8 cellular contexts compared by ENCODE assay signal in genomic region chr5:172772112-172772906, GRCh38. TPM values are rescaled to one million over a fixed set of nuclear protein-coding genes. Genes with fewer than 3 reads are reported as not detected.
A peak's percentile ranks its signal among the peaks of the same experiment; 100 is the strongest.
DNase-seq lines count a peak whose midpoint lies in the region; ATAC-seq and TF ChIP-seq lines count a peak whose summit lies in the region.

No MANE protein-coding gene starts in this region.

- peak; percentile 70 to 82 (median 74) for TF ChIP-seq CTCF in uterus (IDR thresholded peaks at IDR 0.05)

- TF ChIP-seq POLR2A in uterus (IDR thresholded peaks at IDR 0.05): peak; percentile 18 to 72

- DNase-seq in DMS 273 treated with DMSO at 0.1 percent for 48 hours (lab: John Stamatoyannopoulos, UW) (peak; percentile 33), MG63 (peak; percentile 75), amniotic stem cell (lab: John Stamatoyannopoulos, UW) (peak; percentile 81), right cardiac atrium (peak; percentile 94 to 97 (median 95)), uterus (peak; percentile 92 to 93)

- no peaks in the 10 kb centered on the region for H3K27me3 ChIP-seq in MG63
- H3K27me3 ChIP-seq in right cardiac atrium (ENCODE audit: control insufficient read depth, insufficient read depth): no peaks in the 10 kb centered on the region
- no peaks in the 10 kb centered on the region for H3K27me3 ChIP-seq in rectal smooth muscle tissue (ENCODE audit: control insufficient read depth, insufficient read depth, low read length)
- no peaks in the 10 kb centered on the region for H3K27me3 ChIP-seq in uterus

- H3K4me1 ChIP-seq in right cardiac atrium (ENCODE audit: control insufficient read depth, insufficient read depth, low read length): peaks cover 4% of the 10 kb centered on the region
- peaks cover 25% of the 10 kb centered on the region for H3K4me1 ChIP-seq in rectal smooth muscle tissue (ENCODE audit: control insufficient read depth, insufficient read depth, low read length)
- H3K4me1 ChIP-seq in uterus: peaks cover 0 to 3% of the 10 kb centered on the region in 2 donors

- H3K4me1 Mint-ChIP-seq in T-helper 1 cell treated with Interleukin-12 subunit alpha and Interleukin-12 subunit beta and Interleukin-4 antibody, amounts not matched to agents 30 μg/mL and 1 μg/mL, for 36 hours (ENCODE audit: low read depth): peaks cover 43% of the 10 kb centered on the region

- no peaks in the 10 kb centered on the region for H3K9me3 Mint-ChIP-seq in T-helper 1 cell treated with Interleukin-12 subunit alpha and Interleukin-12 subunit beta and Interleukin-4 antibody, amounts not matched to agents 30 μg/mL and 1 μg/mL, for 36 hours

- no peaks in the 10 kb centered on the region for H3K27me3 Mint-ChIP-seq in T-helper 1 cell treated with Interleukin-12 subunit alpha and Interleukin-12 subunit beta and Interleukin-4 antibody, amounts not matched to agents 30 μg/mL and 1 μg/mL, for 36 hours (ENCODE audit: low read depth)

- H3K9ac ChIP-seq in rectal smooth muscle tissue (ENCODE audit: low read length): peak overlapping the region; percentile 96

- intact Hi-C loops in right cardiac atrium (cut with DNase I): loop anchor here in 3 of 4 donors (5.0 to 10.0 kb wide), 4 partner anchors 62 to 160 kb away; partner anchors contain the start of gene ERGIC1 (in 1 of the 3)
- intact Hi-C loops in uterus (cut with DNase I; ENCODE audit: low total_unique reads): loop anchor here (10.0 kb wide), 2 partner anchors 92 to 132 kb away; no protein-coding TSS in a partner anchor

- peak overlapping the region; percentile 96 for H3K27ac Mint-ChIP-seq in T-helper 1 cell treated with Interleukin-12 subunit alpha and Interleukin-12 subunit beta and Interleukin-4 antibody, amounts not matched to agents 30 μg/mL and 1 μg/mL, for 36 hours

- 8% methylated on average over 50 of the region's 50 CpGs for WGBS in right cardiac atrium

- H3K36me3 ChIP-seq in MG63: peaks cover 34% of the 10 kb centered on the region
- peaks cover 24% of the 10 kb centered on the region for H3K36me3 ChIP-seq in rectal smooth muscle tissue (ENCODE audit: control insufficient read depth, insufficient read depth, low read length)
- no peaks in the 10 kb centered on the region for H3K36me3 ChIP-seq in uterus

- H3K27ac ChIP-seq in right cardiac atrium (ENCODE audit: low read length): peak overlapping the region; percentile 99
- peak overlapping the region; percentile 99 for H3K27ac ChIP-seq in rectal smooth muscle tissue (ENCODE audit: low read depth, low read length)
- H3K27ac ChIP-seq in uterus: peak overlapping the region; percentile 99

- H3K36me3 Mint-ChIP-seq in T-helper 1 cell treated with Interleukin-12 subunit alpha and Interleukin-12 subunit beta and Interleukin-4 antibody, amounts not matched to agents 30 μg/mL and 1 μg/mL, for 36 hours (ENCODE audit: low read depth): peaks cover 19% of the 10 kb centered on the region

- H3K9me3 ChIP-seq in MG63 (peaks cover 2% of the 10 kb centered on the region; the same call in 1 of the 2 replicates), right cardiac atrium (ENCODE audit: control insufficient read depth, low read length) (no peaks in the 10 kb centered on the region), uterus (no peaks in the 10 kb centered on the region)

- peak overlapping the region; percentile 85 for H3K4me3 Mint-ChIP-seq in T-helper 1 cell treated with Interleukin-12 subunit alpha and Interleukin-12 subunit beta and Interleukin-4 antibody, amounts not matched to agents 30 μg/mL and 1 μg/mL, for 36 hours

- ATAC-seq in GM21786 (IDR thresholded peaks at IDR 0.05; ENCODE audit: unreplicated experiment) (peak; percentile 32), right cardiac atrium (peak; percentile 41 to 47)

- H3K4me3 ChIP-seq in MG63 (no peak overlapping the region; the same call in none of the 2 replicates), right cardiac atrium (ENCODE audit: low read length) (peak overlapping the region; percentile 42), rectal smooth muscle tissue (ENCODE audit: low read length) (peak overlapping the region; percentile 75), uterus (peak overlapping the region; percentile 40 to 85)

RNA-seq across cellular contexts. Expression of gene DUSP1, which starts 1.3 kb away (rescaled TPM):
- total RNA-seq in MG63 (2014; rRNA removed; shearing (Covaris generic); ENCODE audit: low replicate concordance): 80.6 and 99.2 TPM in 2 replicates
- 100 to 1,000 TPM in 2 of 4 donors, 10 to 100 TPM in 2; 81.3 to 247 (median 105) TPM for total RNA-seq in right cardiac atrium
- polyA plus RNA-seq in right cardiac atrium: 78.7 TPM
- 1,000 to 10,000 TPM in 1 of 4 donors, 100 to 1,000 TPM in 3; 189 to 2,046 (median 515) TPM for total RNA-seq in uterus

Comparison
In these comparisons a context has a peak if more than half of its experiments do, and no peak if none do; other contexts are left out.
1. DNase-seq: peak in every context shown above with its lines; median percentile 95 in right cardiac atrium; 92 in uterus; 81 in amniotic stem cell; 75 in MG63; 33 in DMS 273 treated with DMSO at 0.1 percent for 48 hours.